22 cellular contexts compared by ENCODE assay signal in the genomic region with DNA sequence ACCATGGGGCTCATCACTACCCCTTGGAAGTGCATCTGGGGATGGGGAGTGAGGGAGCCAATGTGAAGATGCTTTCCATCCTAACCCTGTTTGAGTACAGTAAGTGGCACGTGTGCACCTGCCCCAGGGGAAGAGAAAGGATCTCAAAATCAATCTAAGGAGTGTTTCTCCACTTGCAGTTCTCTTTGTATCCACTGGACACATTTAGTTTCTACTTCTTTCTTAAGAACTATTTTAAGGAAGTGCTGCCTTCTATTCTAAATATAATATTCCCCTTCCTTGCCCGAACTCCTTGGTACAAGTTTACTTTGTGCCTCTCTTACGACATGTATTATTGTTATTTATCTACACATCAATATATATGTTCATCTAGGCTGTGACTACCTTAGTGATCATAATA.
DNase-seq lines count a peak whose midpoint lies in the region; ATAC-seq and TF ChIP-seq lines count a peak whose summit lies in the region.
"Had no signal": no experiment of that assay in that cellular context is flagged by ENCODE, and none has a peak within 500 bp of the region (broad histone marks: within the 10 kb centered on the region; RNA-seq: fewer than 3 reads in every experiment).

No MANE protein-coding gene starts in this region.

- H3K27me3 Mint-ChIP-seq in HFFc6 (ENCODE audit: insufficient read depth) (no peaks in the 10 kb centered on the region; the same call in 1 of the 2 replicates), progenitor cell of endocrine pancreas (no peaks in the 10 kb centered on the region)
- H3K27me3 Mint-ChIP-seq in activated T-helper 2 cell treated with anti-CD3 and anti-CD28 coated beads, Interferon-gamma antibody, Interleukin-2, Interleukin-4, amounts not matched to agents 10 μg/mL and 5 μg/mL and 100 μg/mL, durations not matched to agents 14 hours and 24 hours and 36 hours (ENCODE audit: low read depth) = no peaks in the 10 kb centered on the region
- H3K27me3 Mint-ChIP-seq: B cell had no signal

- peaks cover 41% of the 10 kb centered on the region for H3K4me1 Mint-ChIP-seq in HFFc6 (ENCODE audit: low read depth)
- H3K4me1 Mint-ChIP-seq in progenitor cell of endocrine pancreas (ENCODE audit: low read depth) = no peaks in the 10 kb centered on the region
- H3K4me1 Mint-ChIP-seq in activated T-helper 2 cell treated with anti-CD3 and anti-CD28 coated beads, Interferon-gamma antibody, Interleukin-2, Interleukin-4, amounts not matched to agents 10 μg/mL and 5 μg/mL and 100 μg/mL, durations not matched to agents 14 hours and 24 hours and 36 hours (ENCODE audit: low read depth) = no peaks in the 10 kb centered on the region
- H3K4me1 Mint-ChIP-seq: B cell, GM23338 had no signal

- DNase-seq in DMS 273 (lab: John Stamatoyannopoulos, UW; ENCODE audit: unreplicated experiment) = peak; percentile 4
- DNase-seq in DMS 273 treated with DMSO at 0.1 percent for 48 hours (lab: John Stamatoyannopoulos, UW) = no peak
- DNase-seq in HFFc6 = no peak
- DNase-seq in OCI-M1 (lab: John Stamatoyannopoulos, UW) = peak; percentile 1
- DNase-seq in progenitor cell of endocrine pancreas (ENCODE audit: low spot score, unreplicated experiment) = no peak
- no peak for DNase-seq in NCI-H1417 (lab: John Stamatoyannopoulos, UW)
- DNase-seq in activated T-helper 2 cell treated with anti-CD3 and anti-CD28 coated beads, Interferon-gamma antibody, Interleukin-2, Interleukin-4, amounts not matched to agents 10 μg/mL and 5 μg/mL and 100 μg/mL, durations not matched to agents 14 hours and 24 hours and 36 hours (ENCODE audit: low spot score) = no peak
- no peak for DNase-seq in Right ventricle myocardium inferior (ENCODE audit: missing footprints)
- DNase-seq: 8988T, DMS79, KG1, NCI-H1417 treated with DMSO at 0.1 percent for 48 hours, NCI-H187, NCI-H2107, NCI-H2227 treated with DMSO at 0.1 percent for 48 hours, NCI-H510A treated with DMSO at 0.1 percent for 48 hours, NCI-H82, SHP77 had no signal

- intact Hi-C loops in activated T-helper 2 cell treated with anti-CD3 and anti-CD28 coated beads, Interferon-gamma antibody, Interleukin-2, Interleukin-4, amounts not matched to agents 10 μg/mL and 5 μg/mL and 100 μg/mL, durations not matched to agents 14 hours and 24 hours and 36 hours (cut with micrococcal nuclease) = no loop called here
- intact Hi-C loops in Right ventricle myocardium inferior (cut with DNase I) = no loop called here

- H3K9me3 Mint-ChIP-seq in HFFc6 = no peaks in the 10 kb centered on the region
- peaks cover 6% of the 10 kb centered on the region for H3K9me3 Mint-ChIP-seq in progenitor cell of endocrine pancreas (ENCODE audit: low read depth)
- peaks cover 16% of the 10 kb centered on the region for H3K9me3 Mint-ChIP-seq in activated T-helper 2 cell treated with anti-CD3 and anti-CD28 coated beads, Interferon-gamma antibody, Interleukin-2, Interleukin-4, amounts not matched to agents 10 μg/mL and 5 μg/mL and 100 μg/mL, durations not matched to agents 14 hours and 24 hours and 36 hours
- H3K9me3 Mint-ChIP-seq: GM23338 had no signal

- H3K4me3 Mint-ChIP-seq in HFFc6 = no peak overlapping the region; the same call in 1 of the 2 replicates
- no peak overlapping the region for H3K4me3 Mint-ChIP-seq in progenitor cell of endocrine pancreas (ENCODE audit: low read depth)
- no peak overlapping the region for H3K4me3 Mint-ChIP-seq in activated T-helper 2 cell treated with anti-CD3 and anti-CD28 coated beads, Interferon-gamma antibody, Interleukin-2, Interleukin-4, amounts not matched to agents 10 μg/mL and 5 μg/mL and 100 μg/mL, durations not matched to agents 14 hours and 24 hours and 36 hours (ENCODE audit: low read depth)
- H3K4me3 Mint-ChIP-seq: B cell, GM23338 had no signal

- H3K36me3 Mint-ChIP-seq in HFFc6 (ENCODE audit: low read depth) (no peaks in the 10 kb centered on the region; the same call in 1 of the 2 replicates), progenitor cell of endocrine pancreas (ENCODE audit: insufficient read depth) (peaks cover 13% of the 10 kb centered on the region)
- no peaks in the 10 kb centered on the region for H3K36me3 Mint-ChIP-seq in activated T-helper 2 cell treated with anti-CD3 and anti-CD28 coated beads, Interferon-gamma antibody, Interleukin-2, Interleukin-4, amounts not matched to agents 10 μg/mL and 5 μg/mL and 100 μg/mL, durations not matched to agents 14 hours and 24 hours and 36 hours (ENCODE audit: low read depth)

- no peak for ATAC-seq in Right ventricle myocardium inferior
- ATAC-seq: GM12878, GM23338, SK-N-SH treated with all-trans-retinoic acid at 6 μM for 48 hours had no signal

- TF ChIP-seq CTCF in HFFc6 (IDR thresholded peaks at IDR 0.05) = peak; percentile 22; the same call in 1 of the 2 replicates
- TF ChIP-seq CTCF in progenitor cell of endocrine pancreas (IDR thresholded peaks at IDR 0.05; ENCODE audit: unreplicated experiment) = peak; percentile 23

- H3K27ac Mint-ChIP-seq in HFFc6 (peak overlapping the region; percentile 23; the same call in 1 of the 2 replicates), progenitor cell of endocrine pancreas (peak overlapping the region; percentile 22)
- no peak overlapping the region for H3K27ac Mint-ChIP-seq in activated T-helper 2 cell treated with anti-CD3 and anti-CD28 coated beads, Interferon-gamma antibody, Interleukin-2, Interleukin-4, amounts not matched to agents 10 μg/mL and 5 μg/mL and 100 μg/mL, durations not matched to agents 14 hours and 24 hours and 36 hours
- H3K27ac Mint-ChIP-seq: B cell, GM23338 had no signal

Comparison
In these comparisons a context has a peak if more than half of its experiments do, and no peak if none do; other contexts are left out.
1. DNase-seq: peak in DMS 273 (single experiment) and OCI-M1 (single experiment); none in DMS 273 treated with DMSO at 0.1 percent for 48 hours (single experiment), HFFc6 (single experiment), progenitor cell of endocrine pancreas (single experiment), NCI-H1417 (0 of 3), activated T-helper 2 cell treated with anti-CD3 and anti-CD28 coated beads, Interferon-gamma antibody, Interleukin-2, Interleukin-4, amounts not matched to agents 10 μg/mL and 5 μg/mL and 100 μg/mL, durations not matched to agents 14 hours and 24 hours and 36 hours (single experiment) and Right ventricle myocardium inferior (single experiment).